In the genomic region with DNA sequence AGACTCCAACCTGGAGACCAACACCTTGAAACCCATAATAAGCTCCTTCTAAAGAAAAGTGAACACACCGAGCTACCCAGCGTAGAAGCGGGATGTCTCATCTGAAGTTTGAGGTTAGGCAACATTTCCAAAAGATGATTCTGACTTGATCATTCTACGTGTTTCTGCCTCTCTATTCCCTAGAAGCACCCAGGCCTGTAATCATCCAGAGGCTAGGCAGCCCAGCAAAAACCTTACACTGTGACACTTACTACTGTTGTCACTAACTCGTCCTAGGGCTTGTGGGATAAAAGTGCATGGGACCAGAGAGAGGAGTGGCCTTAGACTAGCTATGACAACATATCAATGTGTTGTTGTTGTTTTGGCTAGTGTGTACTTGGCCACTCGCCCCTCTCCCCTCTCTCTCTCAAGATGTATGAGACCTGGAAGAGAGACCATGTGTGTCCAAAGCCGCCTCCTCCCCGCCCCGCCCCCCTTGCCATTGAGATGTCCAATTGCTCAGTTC, we compare ENCODE assay signal across 8 cellular contexts. TPM values are rescaled to one million over a fixed set of nuclear protein-coding genes. Genes with fewer than 3 reads are reported as not detected.
DNase-seq lines count a peak whose midpoint lies in the region; ATAC-seq, FAIRE-seq and TF ChIP-seq lines count a peak whose summit lies in the region.

No MANE protein-coding gene starts in this region.

- no CpG with 5 or more reads among the region's 9 CpGs for WGBS in iPS DF 6.9 (ENCODE audit: insufficient coverage, insufficient read length)
- 31 to 32% (median 32%) methylated on average over 9 of the region's 9 CpGs for WGBS in small intestine, 3 donors

- H3K27ac Mint-ChIP-seq in CD14-positive monocyte: peak overlapping the region; percentile 90 to 95 (median 94)

- peak overlapping the region; percentile 89 to 90 for H3K4me3 Mint-ChIP-seq in CD14-positive monocyte

- H3K4me1 Mint-ChIP-seq in CD14-positive monocyte: peaks cover 19% of the 10 kb centered on the region

- H3K4me3 ChIP-seq in HL-60 (replicated peaks; ENCODE audit: insufficient read depth, low read length) (peak overlapping the region; percentile 66), iPS DF 6.9 (ENCODE audit: low read length) (peak overlapping the region; percentile 100; the same call in 1 of the 2 replicates), small intestine (ENCODE audit: low read depth in 1 of 2, low read length in 2 of 2) (peak overlapping the region; percentile 79 to 80)

- ATAC-seq in HG03469 (IDR thresholded peaks at IDR 0.05; ENCODE audit: unreplicated experiment): no peak

- DNase-seq in CD14-positive monocyte (ENCODE audit: low spot score) (no peak), HL-60 (ENCODE audit: low read depth in 1 of 2, low spot score in 1 of 2) (no peak), iPS DF 6.9 (ENCODE audit: low read depth, low spot score) (no peak), small intestine (peak; percentile 65), NCI-H1092 treated with DMSO at 0.1 percent for 48 hours (lab: John Stamatoyannopoulos, UW) (no peak), DMS79 treated with DMSO at 0.1 percent for 48 hours (lab: John Stamatoyannopoulos, UW) (no peak)
- peak; percentile 39 for DNase-seq in activated T-helper 9 cell treated with anti-CD3 and anti-CD28 coated beads, Interleukin-2, amount 50 U/mL, for 16 hours (ENCODE audit: low read depth)

- H3K27ac ChIP-seq in HL-60 (replicated peaks) (peak overlapping the region; percentile 96), iPS DF 6.9 (ENCODE audit: low read length) (no peak overlapping the region), small intestine (ENCODE audit: low read depth in 1 of 2, low read length in 1 of 2) (peak overlapping the region; percentile 85 to 99)

- intact Hi-C loops in CD14-positive monocyte (cut with micrococcal nuclease): loop anchor here (5.0 to 10.0 kb wide), 2 partner anchors 57 to 1121 kb away; a partner anchor contains a TSS

- peaks cover 8% of the 10 kb centered on the region; the same call in 1 of the 2 replicates for H3K36me3 ChIP-seq in iPS DF 6.9 (ENCODE audit: control insufficient read depth, insufficient read depth, low read length)
- peaks cover 0 to 7% of the 10 kb centered on the region in 2 donors for H3K36me3 ChIP-seq in small intestine (ENCODE audit: control insufficient read depth in 2 of 2, insufficient read depth in 2 of 2, low read length in 2 of 2)

- H3K9me3 ChIP-seq in iPS DF 6.9 (ENCODE audit: control insufficient read depth, insufficient read depth, low read length) (no peaks in the 10 kb centered on the region), small intestine (ENCODE audit: control insufficient read depth, low read depth) (no peaks in the 10 kb centered on the region)

- TF ChIP-seq CTCF in CD14-positive monocyte (IDR thresholded peaks at IDR 0.05) (no peak), HL-60 (IDR thresholded peaks at IDR 0.05; ENCODE audit: insufficient read depth, low read length) (no peak)

- peaks cover 0 to 2% (median 0%) of the 10 kb centered on the region in 3 donors for H3K27me3 Mint-ChIP-seq in CD14-positive monocyte (ENCODE audit: low read depth in 3 of 3)

- FAIRE-seq in small intestine (lab: Jason Lieb, UNC): no peak

- peaks cover 25 to 27% of the 10 kb centered on the region in 2 donors for H3K36me3 Mint-ChIP-seq in CD14-positive monocyte

- H3K27me3 ChIP-seq in HL-60 (ENCODE audit: insufficient read depth, poor library complexity, severe bottlenecking): no peaks in the 10 kb centered on the region
- H3K27me3 ChIP-seq in iPS DF 6.9 (ENCODE audit: control insufficient read depth, insufficient read depth, low read length): no peaks in the 10 kb centered on the region; the same call in 1 of the 2 replicates
- H3K27me3 ChIP-seq in small intestine (ENCODE audit: control insufficient read depth in 2 of 2, insufficient read depth in 2 of 2, low read length in 2 of 2): no peaks in the 10 kb centered on the region

- H3K9me3 Mint-ChIP-seq in CD14-positive monocyte: no peaks in the 10 kb centered on the region

- H3K4me1 ChIP-seq in iPS DF 6.9 (ENCODE audit: control insufficient read depth, insufficient read depth, low read length) (0 out of 2 replicates have a peak, but pooled peaks cover 1% of the 10 kb centered on the region), small intestine (ENCODE audit: control insufficient read depth in 2 of 2, insufficient read depth in 1 of 2, low read depth in 1 of 2, low read length in 1 of 2) (no peaks in the 10 kb centered on the region)

RNA-seq across cellular contexts. Expression of a gene that starts 1.4 kb away (rescaled TPM):
- 1 to 10 TPM; 6.8 to 7.5 TPM for polyA plus RNA-seq in CD14-positive monocyte
- polyA plus RNA-seq in small intestine: 1 to 10 TPM; 5.4 to 7.0 (median 6.9) TPM

Comparison
In these comparisons a context has a peak if more than half of its experiments do, and no peak if none do; other contexts are left out.
1. DNase-seq: peak in activated T-helper 9 cell treated with anti-CD3 and anti-CD28 coated beads, Interleukin-2, amount 50 U/mL, for 16 hours (single experiment) and small intestine (single experiment); none in CD14-positive monocyte (single experiment), HL-60 (0 of 2), iPS DF 6.9 (single experiment), NCI-H1092 treated with DMSO at 0.1 percent for 48 hours (single experiment) and DMS79 treated with DMSO at 0.1 percent for 48 hours (single experiment).
2. Peak in every context shown above with its lines, with median percentiles within 50 percentile points of each other: H3K4me3 ChIP-seq.